In the genomic region with DNA sequence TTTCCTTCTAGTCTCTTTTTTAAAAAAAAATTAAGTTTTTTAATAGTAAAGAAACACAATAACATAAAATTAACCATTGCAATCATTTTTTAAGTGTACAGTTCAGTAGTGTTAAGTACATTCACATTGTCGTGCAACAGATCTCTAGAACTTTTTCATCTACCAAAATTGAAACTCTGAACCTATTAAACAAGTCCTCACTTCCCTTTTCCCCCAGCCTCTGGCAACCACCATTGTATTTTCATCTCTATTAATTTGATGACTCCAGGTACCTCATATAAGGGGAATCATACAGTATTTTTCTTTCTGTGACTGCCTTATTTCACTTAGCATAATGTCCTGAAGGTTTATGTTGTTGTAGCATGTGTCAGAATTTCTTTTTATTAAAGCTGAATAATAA, we compare ENCODE assay signal across 14 cellular contexts. TPM values are rescaled to one million over a fixed set of nuclear protein-coding genes. Genes with fewer than 3 reads are reported as not detected.
DNase-seq lines count a peak whose midpoint lies in the region; ATAC-seq and TF ChIP-seq lines count a peak whose summit lies in the region.
"Had no signal": no experiment of that assay in that cellular context is flagged by ENCODE, and none has a peak within 500 bp of the region (broad histone marks: within the 10 kb centered on the region; RNA-seq: fewer than 3 reads in every experiment).

No MANE protein-coding gene starts in this region.

- no peaks in the 10 kb centered on the region for H3F3A ChIP-seq in GM23338 (replicated peaks; ENCODE audit: low read depth)

- no peaks in the 10 kb centered on the region for H3K27me3 Mint-ChIP-seq in activated naive CD8-positive, alpha-beta T cell treated with anti-CD3 and anti-CD28 coated beads for 36 hours
- H3K27me3 Mint-ChIP-seq in activated naive CD8-positive, alpha-beta T cell treated with anti-CD3 and anti-CD28 coated beads, Interleukin-2, amount 50 U/mL, for 24 hours: no peaks in the 10 kb centered on the region
- no peaks in the 10 kb centered on the region for H3K27me3 Mint-ChIP-seq in GM23338 (ENCODE audit: insufficient read depth, low read depth, poor library complexity)

- no peak overlapping the region for H3K4me2 ChIP-seq in GM23338

- H3K27ac Mint-ChIP-seq in activated naive CD8-positive, alpha-beta T cell treated with anti-CD3 and anti-CD28 coated beads for 36 hours: peak overlapping the region; percentile 56
- no peak overlapping the region for H3K27ac Mint-ChIP-seq in activated naive CD8-positive, alpha-beta T cell treated with anti-CD3 and anti-CD28 coated beads, Interleukin-2, amount 50 U/mL, for 24 hours
- H3K27ac Mint-ChIP-seq in GM23338: no peak overlapping the region
- H3K27ac Mint-ChIP-seq in activated naive CD4-positive, alpha-beta T cell treated with anti-CD3 and anti-CD28 coated beads, Interleukin-2, amount 50 U/mL, for 72 hours: no peak overlapping the region

- peaks cover 3% of the 10 kb centered on the region for H3K36me3 Mint-ChIP-seq in activated naive CD8-positive, alpha-beta T cell treated with anti-CD3 and anti-CD28 coated beads for 36 hours
- no peaks in the 10 kb centered on the region for H3K36me3 Mint-ChIP-seq in activated naive CD8-positive, alpha-beta T cell treated with anti-CD3 and anti-CD28 coated beads, Interleukin-2, amount 50 U/mL, for 24 hours (ENCODE audit: low read depth)
- no peaks in the 10 kb centered on the region for H3K36me3 Mint-ChIP-seq in GM23338 (ENCODE audit: low read depth)
- no peaks in the 10 kb centered on the region for H3K36me3 Mint-ChIP-seq in activated naive CD4-positive, alpha-beta T cell treated with anti-CD3 and anti-CD28 coated beads, Interleukin-2, amount 50 U/mL, for 72 hours

- H3K4me3 Mint-ChIP-seq in activated naive CD8-positive, alpha-beta T cell treated with anti-CD3 and anti-CD28 coated beads for 36 hours: no peak overlapping the region
- H3K4me3 Mint-ChIP-seq in activated naive CD8-positive, alpha-beta T cell treated with anti-CD3 and anti-CD28 coated beads, Interleukin-2, amount 50 U/mL, for 24 hours: no peak overlapping the region
- no peak overlapping the region for H3K4me3 Mint-ChIP-seq in GM23338

- H3K27ac ChIP-seq in Peyer's patch (no peak overlapping the region), GM23338 (ENCODE audit: low read depth) (no peak overlapping the region)

- H3K4me1 ChIP-seq in Peyer's patch (no peaks in the 10 kb centered on the region), GM23338 (ENCODE audit: insufficient read depth) (no peaks in the 10 kb centered on the region)
- H3K4me1 ChIP-seq: Caco-2 had no signal

- H3K4me3 ChIP-seq in Peyer's patch: no peak overlapping the region
- no peak overlapping the region for H3K4me3 ChIP-seq in GM23338
- H3K4me3 ChIP-seq: K562 had no signal

- H3K4me1 Mint-ChIP-seq in activated naive CD8-positive, alpha-beta T cell treated with anti-CD3 and anti-CD28 coated beads for 36 hours: peaks cover 43% of the 10 kb centered on the region
- peaks cover 64% of the 10 kb centered on the region for H3K4me1 Mint-ChIP-seq in activated naive CD8-positive, alpha-beta T cell treated with anti-CD3 and anti-CD28 coated beads, Interleukin-2, amount 50 U/mL, for 24 hours
- peaks cover 11% of the 10 kb centered on the region; the same call in 2 of the 3 replicates for H3K4me1 Mint-ChIP-seq in GM23338

- no peaks in the 10 kb centered on the region for H3K9me3 ChIP-seq in Peyer's patch
- H3K9me3 ChIP-seq: Caco-2 had no signal

- no peaks in the 10 kb centered on the region for H3K9me2 ChIP-seq in GM23338 (ENCODE audit: insufficient read depth)

- ATAC-seq in activated naive CD8-positive, alpha-beta T cell treated with anti-CD3 and anti-CD28 coated beads, Interleukin-2, amount 50 U/mL, for 24 hours: no peak
- ATAC-seq in HG02571 (IDR thresholded peaks at IDR 0.05; ENCODE audit: unreplicated experiment) (peak; percentile 27), HG03520 (IDR thresholded peaks at IDR 0.05; ENCODE audit: unreplicated experiment) (peak; percentile 31), GM18520 (IDR thresholded peaks at IDR 0.05; ENCODE audit: unreplicated experiment) (no peak), GM23338 (no peak)
- no peak for ATAC-seq in activated naive CD4-positive, alpha-beta T cell treated with anti-CD3 and anti-CD28 coated beads, Interleukin-2, amount 50 U/mL, for 72 hours
- ATAC-seq: K562 had no signal

- no peaks in the 10 kb centered on the region for H3K9me3 Mint-ChIP-seq in activated naive CD8-positive, alpha-beta T cell treated with anti-CD3 and anti-CD28 coated beads for 36 hours
- no peaks in the 10 kb centered on the region for H3K9me3 Mint-ChIP-seq in activated naive CD8-positive, alpha-beta T cell treated with anti-CD3 and anti-CD28 coated beads, Interleukin-2, amount 50 U/mL, for 24 hours
- no peaks in the 10 kb centered on the region for H3K9me3 Mint-ChIP-seq in GM23338
- H3K9me3 Mint-ChIP-seq in activated naive CD4-positive, alpha-beta T cell treated with anti-CD3 and anti-CD28 coated beads, Interleukin-2, amount 50 U/mL, for 72 hours: no peaks in the 10 kb centered on the region

- no peaks in the 10 kb centered on the region for H3K79me2 ChIP-seq in GM23338 (replicated peaks; ENCODE audit: insufficient read depth)

- H2AFZ ChIP-seq in GM23338: no peak overlapping the region

- DNase-seq in activated naive CD8-positive, alpha-beta T cell treated with anti-CD3 and anti-CD28 coated beads for 36 hours: no peak
- no peak for DNase-seq in activated naive CD8-positive, alpha-beta T cell treated with anti-CD3 and anti-CD28 coated beads, Interleukin-2, amount 50 U/mL, for 24 hours
- no peak for DNase-seq in Peyer's patch
- DNase-seq in GM23338 (ENCODE audit: low spot score): no peak
- DNase-seq in activated naive CD4-positive, alpha-beta T cell treated with anti-CD3 and anti-CD28 coated beads, Interleukin-2, amount 50 U/mL, for 72 hours (ENCODE audit: low spot score in 2 of 2): no peak
- DNase-seq: Caco-2; mesenchymal stem cell; NCI-H2081 treated with DMSO at 0.1 percent for 48 hours; NK-92 treated with Interleukin-12 subunit alpha and Interleukin-12 subunit beta, amount 100 ng/mL, for 24 hours; trophoblast cell had no signal

- TF ChIP-seq POLR2A in Peyer's patch (IDR thresholded peaks at IDR 0.05): no peak

- TF ChIP-seq CTCF in Peyer's patch (IDR thresholded peaks at IDR 0.05) (no peak), GM23338 (conservative IDR thresholded peaks at IDR 0.05; ENCODE audit: low read depth in 2 of 2) (no peak)

- H4K20me1 ChIP-seq in GM23338 (replicated peaks; ENCODE audit: insufficient read depth): no peaks in the 10 kb centered on the region

- no peaks in the 10 kb centered on the region for H3K27me3 ChIP-seq in Peyer's patch
- H3K27me3 ChIP-seq in GM23338 (ENCODE audit: insufficient read depth): no peaks in the 10 kb centered on the region

- H3K36me3 ChIP-seq in Peyer's patch: no peaks in the 10 kb centered on the region
- no peaks in the 10 kb centered on the region for H3K36me3 ChIP-seq in GM23338 (ENCODE audit: insufficient read depth)

TF ChIP-seq in GM23338, 12 proteins besides CTCF, POLR2A, EP300 and RAD21 (continues in another document):
- no peak for TF ChIP-seq EZH2 (IDR thresholded peaks at IDR 0.05; ENCODE audit: low read depth, unreplicated experiment)
- no peak for TF ChIP-seq NANOG (IDR thresholded peaks at IDR 0.05; ENCODE audit: borderline replicate concordance)
- TF ChIP-seq, protein P1, sequence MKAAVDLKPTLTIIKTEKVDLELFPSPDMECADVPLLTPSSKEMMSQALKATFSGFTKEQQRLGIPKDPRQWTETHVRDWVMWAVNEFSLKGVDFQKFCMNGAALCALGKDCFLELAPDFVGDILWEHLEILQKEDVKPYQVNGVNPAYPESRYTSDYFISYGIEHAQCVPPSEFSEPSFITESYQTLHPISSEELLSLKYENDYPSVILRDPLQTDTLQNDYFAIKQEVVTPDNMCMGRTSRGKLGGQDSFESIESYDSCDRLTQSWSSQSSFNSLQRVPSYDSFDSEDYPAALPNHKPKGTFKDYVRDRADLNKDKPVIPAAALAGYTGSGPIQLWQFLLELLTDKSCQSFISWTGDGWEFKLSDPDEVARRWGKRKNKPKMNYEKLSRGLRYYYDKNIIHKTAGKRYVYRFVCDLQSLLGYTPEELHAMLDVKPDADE (IDR thresholded peaks at IDR 0.05): no peak
- TF ChIP-seq, protein P2, sequence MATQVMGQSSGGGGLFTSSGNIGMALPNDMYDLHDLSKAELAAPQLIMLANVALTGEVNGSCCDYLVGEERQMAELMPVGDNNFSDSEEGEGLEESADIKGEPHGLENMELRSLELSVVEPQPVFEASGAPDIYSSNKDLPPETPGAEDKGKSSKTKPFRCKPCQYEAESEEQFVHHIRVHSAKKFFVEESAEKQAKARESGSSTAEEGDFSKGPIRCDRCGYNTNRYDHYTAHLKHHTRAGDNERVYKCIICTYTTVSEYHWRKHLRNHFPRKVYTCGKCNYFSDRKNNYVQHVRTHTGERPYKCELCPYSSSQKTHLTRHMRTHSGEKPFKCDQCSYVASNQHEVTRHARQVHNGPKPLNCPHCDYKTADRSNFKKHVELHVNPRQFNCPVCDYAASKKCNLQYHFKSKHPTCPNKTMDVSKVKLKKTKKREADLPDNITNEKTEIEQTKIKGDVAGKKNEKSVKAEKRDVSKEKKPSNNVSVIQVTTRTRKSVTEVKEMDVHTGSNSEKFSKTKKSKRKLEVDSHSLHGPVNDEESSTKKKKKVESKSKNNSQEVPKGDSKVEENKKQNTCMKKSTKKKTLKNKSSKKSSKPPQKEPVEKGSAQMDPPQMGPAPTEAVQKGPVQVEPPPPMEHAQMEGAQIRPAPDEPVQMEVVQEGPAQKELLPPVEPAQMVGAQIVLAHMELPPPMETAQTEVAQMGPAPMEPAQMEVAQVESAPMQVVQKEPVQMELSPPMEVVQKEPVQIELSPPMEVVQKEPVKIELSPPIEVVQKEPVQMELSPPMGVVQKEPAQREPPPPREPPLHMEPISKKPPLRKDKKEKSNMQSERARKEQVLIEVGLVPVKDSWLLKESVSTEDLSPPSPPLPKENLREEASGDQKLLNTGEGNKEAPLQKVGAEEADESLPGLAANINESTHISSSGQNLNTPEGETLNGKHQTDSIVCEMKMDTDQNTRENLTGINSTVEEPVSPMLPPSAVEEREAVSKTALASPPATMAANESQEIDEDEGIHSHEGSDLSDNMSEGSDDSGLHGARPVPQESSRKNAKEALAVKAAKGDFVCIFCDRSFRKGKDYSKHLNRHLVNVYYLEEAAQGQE (IDR thresholded peaks at IDR 0.05; ENCODE audit: unreplicated experiment): no peak
- no peak for TF ChIP-seq ZNF331 (CRISPR knock-in tag; IDR thresholded peaks at IDR 0.05; ENCODE audit: low read depth)
- no peak for TF ChIP-seq EZH2phosphoT487 (IDR thresholded peaks at IDR 0.05; ENCODE audit: unreplicated experiment)
- no peak for TF ChIP-seq STAT1 (IDR thresholded peaks at IDR 0.05; ENCODE audit: unreplicated experiment)
- TF ChIP-seq ZNF114 (CRISPR knock-in tag; IDR thresholded peaks at IDR 0.05): no peak

RNA-seq across cellular contexts. Expression of gene MSL3, which starts 31.8 kb away (rescaled TPM):
- total RNA-seq in activated naive CD8-positive, alpha-beta T cell treated with anti-CD3 and anti-CD28 coated beads for 36 hours: 10 to 100 TPM; 41.1 to 42.2 TPM
- 10 to 100 TPM; 22.5 to 72.6 (median 29.0) TPM for total RNA-seq in Peyer's patch
- total RNA-seq in GM23338 (2014; rRNA removed; shearing (Covaris generic)): 13.9 and 15.9 TPM in 2 replicates
- 18.9 and 22.3 TPM in 2 replicates for polyA plus RNA-seq in GM23338 (2016; fragmentation: Nextera tagmentation; extraction: Ambion mirVana)
- 10 to 100 TPM; 38.4 to 72.3 TPM for total RNA-seq in activated naive CD4-positive, alpha-beta T cell treated with anti-CD3 and anti-CD28 coated beads, Interleukin-2, amount 50 U/mL, for 72 hours

Comparison
In these comparisons a context has a peak if more than half of its experiments do, and no peak if none do; other contexts are left out.
1. ATAC-seq: peak in HG02571 (single experiment) and HG03520 (single experiment); none in activated naive CD8-positive, alpha-beta T cell treated with anti-CD3 and anti-CD28 coated beads, Interleukin-2, amount 50 U/mL, for 24 hours (single experiment), GM18520 (single experiment), GM23338 (single experiment) and activated naive CD4-positive, alpha-beta T cell treated with anti-CD3 and anti-CD28 coated beads, Interleukin-2, amount 50 U/mL, for 72 hours (0 of 2).